28 cellular contexts compared by ENCODE assay signal in the genomic region with DNA sequence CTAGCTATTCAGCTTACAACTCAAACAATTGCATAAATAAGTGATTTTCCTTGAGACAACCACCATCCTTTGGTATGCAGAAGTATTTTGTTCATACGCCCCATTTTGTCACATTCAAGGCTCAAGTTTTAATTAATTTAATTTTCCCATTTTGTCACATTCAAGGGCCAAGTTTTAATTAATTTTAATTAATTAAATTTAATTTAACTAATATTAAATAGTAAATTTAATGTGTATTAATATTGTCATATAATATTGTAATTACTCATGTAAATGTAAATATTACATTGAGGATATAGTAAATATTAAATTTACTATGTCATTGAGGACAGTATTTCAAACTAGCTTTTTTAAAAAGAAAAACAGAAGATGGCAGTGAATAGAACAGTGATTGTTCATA.
"Had no signal": no experiment of that assay in that cellular context is flagged by ENCODE, and none has a peak within 500 bp of the region (broad histone marks: within the 10 kb centered on the region; RNA-seq: fewer than 3 reads in every experiment).

No MANE protein-coding gene starts in this region.

- H3K4me1 ChIP-seq: left lung, lower lobe of right lung, prostate gland, spleen, suprapubic skin, tibial artery, upper lobe of right lung had no signal

- H3K4me1 Mint-ChIP-seq: naive thymus-derived CD4-positive, alpha-beta T cell; stimulated activated effector memory CD8-positive, alpha-beta T cell treated with anti-CD3 and anti-CD28 coated beads, Interleukin-12 subunit alpha, Interleukin-12 subunit beta, amount 100 ng/mL, for 72 hours had no signal

- H3K9me3 Mint-ChIP-seq: mesothelial cell of epicardium; naive thymus-derived CD4-positive, alpha-beta T cell; natural killer cell treated with Interleukin-12 subunit alpha and Interleukin-12 subunit beta and Interleukin-15 and Interleukin-18, amount 100 ng/mL, for 72 hours; stimulated activated effector memory CD8-positive, alpha-beta T cell treated with anti-CD3 and anti-CD28 coated beads, Interleukin-12 subunit alpha, Interleukin-12 subunit beta, amount 100 ng/mL, for 72 hours; stimulated activated naive CD8-positive, alpha-beta T cell treated with anti-CD3 and anti-CD28 coated beads, Interleukin-15, Interleukin-2, amounts not matched to agents 100 ng/mL and 50 ng/mL, for 24 hours had no signal

- ATAC-seq: left colon; left lung; lower lobe of right lung; naive thymus-derived CD4-positive, alpha-beta T cell; natural killer cell treated with Interleukin-12 subunit alpha and Interleukin-12 subunit beta and Interleukin-15 and Interleukin-18, amount 100 ng/mL, for 72 hours; right cardiac atrium; sciatic nerve; stimulated activated effector memory CD8-positive, alpha-beta T cell treated with anti-CD3 and anti-CD28 coated beads, Interleukin-12 subunit alpha, Interleukin-12 subunit beta, amount 100 ng/mL, for 72 hours; upper lobe of right lung had no signal

- H3K4me3 ChIP-seq: hepatocyte, left lung, lower lobe of right lung, ovary, prostate gland, skin epidermis, spleen, suprapubic skin, thoracic aorta, tibial artery, upper lobe of right lung had no signal

- H3K27ac ChIP-seq: hepatocyte, left lung, lower lobe of right lung, ovary, prostate gland, skin epidermis, spleen, suprapubic skin, thoracic aorta, tibial artery, upper lobe of right lung had no signal

- H3K4me3 Mint-ChIP-seq: mesothelial cell of epicardium; naive thymus-derived CD4-positive, alpha-beta T cell; natural killer cell treated with Interleukin-12 subunit alpha and Interleukin-12 subunit beta and Interleukin-15 and Interleukin-18, amount 100 ng/mL, for 72 hours; stimulated activated effector memory CD8-positive, alpha-beta T cell treated with anti-CD3 and anti-CD28 coated beads, Interleukin-12 subunit alpha, Interleukin-12 subunit beta, amount 100 ng/mL, for 72 hours; stimulated activated naive CD8-positive, alpha-beta T cell treated with anti-CD3 and anti-CD28 coated beads, Interleukin-15, Interleukin-2, amounts not matched to agents 100 ng/mL and 50 ng/mL, for 24 hours had no signal

- DNase-seq: left colon; left lung; lower lobe of right lung; mammary epithelial cell; mesendoderm; naive thymus-derived CD4-positive, alpha-beta T cell; ovary; posterior cingulate gyrus; retina; right cardiac atrium; spleen; stimulated activated CD4-positive, alpha-beta T cell treated with anti-CD3 and anti-CD28 coated beads, Interleukin-4, amount 100 ng/mL, for 24 hours; stimulated activated naive CD4-positive, alpha-beta T cell; tibial artery; trophoblast cell; upper lobe of right lung had no signal

- H3K36me3 Mint-ChIP-seq: natural killer cell treated with Interleukin-12 subunit alpha and Interleukin-12 subunit beta and Interleukin-15 and Interleukin-18, amount 100 ng/mL, for 72 hours; stimulated activated effector memory CD8-positive, alpha-beta T cell treated with anti-CD3 and anti-CD28 coated beads, Interleukin-12 subunit alpha, Interleukin-12 subunit beta, amount 100 ng/mL, for 72 hours had no signal

- H3K27ac Mint-ChIP-seq: naive thymus-derived CD4-positive, alpha-beta T cell; natural killer cell treated with Interleukin-12 subunit alpha and Interleukin-12 subunit beta and Interleukin-15 and Interleukin-18, amount 100 ng/mL, for 72 hours; stimulated activated effector memory CD8-positive, alpha-beta T cell treated with anti-CD3 and anti-CD28 coated beads, Interleukin-12 subunit alpha, Interleukin-12 subunit beta, amount 100 ng/mL, for 72 hours; stimulated activated naive CD8-positive, alpha-beta T cell treated with anti-CD3 and anti-CD28 coated beads, Interleukin-15, Interleukin-2, amounts not matched to agents 100 ng/mL and 50 ng/mL, for 24 hours had no signal

- H3K27me3 ChIP-seq: hepatocyte, left lung, ovary, spleen, suprapubic skin, tibial artery, upper lobe of right lung had no signal

- H3K27me3 Mint-ChIP-seq: naive thymus-derived CD4-positive, alpha-beta T cell; natural killer cell treated with Interleukin-12 subunit alpha and Interleukin-12 subunit beta and Interleukin-15 and Interleukin-18, amount 100 ng/mL, for 72 hours; stimulated activated naive CD8-positive, alpha-beta T cell treated with anti-CD3 and anti-CD28 coated beads, Interleukin-15, Interleukin-2, amounts not matched to agents 100 ng/mL and 50 ng/mL, for 24 hours had no signal

- H3K36me3 ChIP-seq: left lung, lower lobe of right lung, ovary, prostate gland, thoracic aorta, tibial artery, upper lobe of right lung had no signal

- FAIRE-seq: keratinocyte, urothelium cell line had no signal

- H3K9me3 ChIP-seq: left lung, lower lobe of right lung, ovary, prostate gland, spleen, suprapubic skin, thoracic aorta, tibial artery, upper lobe of right lung had no signal
